ENCODE assay signal across 16 cellular contexts in genomic region chr4:62225972-62226371, GRCh38.
"Had no signal": no experiment of that assay in that cellular context is flagged by ENCODE, and none has a peak within 500 bp of the region (broad histone marks: within the 10 kb centered on the region; RNA-seq: fewer than 3 reads in every experiment).

No MANE protein-coding gene starts in this region.

- H3K9me3 Mint-ChIP-seq: endodermal cell, nephron progenitor cell had no signal

- H3K4me3 Mint-ChIP-seq: activated T-cell treated with anti-CD3 and anti-CD28 coated beads, Interleukin-2, amount 50 U/mL, for 4 hours; endodermal cell; nephron progenitor cell; stimulated activated naive B cell treated with anti-CD40 and anti-IgM and Interleukin-4, amounts not matched to agents 10 μg/mL and 1 μg/mL and 100 μg/mL, for 72 hours; T-helper 17 cell had no signal

- H3K27me3 Mint-ChIP-seq: stimulated activated naive B cell treated with anti-CD40 and anti-IgM and Interleukin-4, amounts not matched to agents 10 μg/mL and 1 μg/mL and 100 μg/mL, for 72 hours; T-helper 17 cell had no signal

- ATAC-seq: activated T-cell treated with anti-CD3 and anti-CD28 coated beads, Interleukin-2, amount 50 U/mL, for 4 hours; stimulated activated naive B cell treated with anti-CD40 and anti-IgM and Interleukin-4, amounts not matched to agents 10 μg/mL and 1 μg/mL and 100 μg/mL, for 72 hours; T-helper 17 cell had no signal

- DNase-seq: activated CD4-positive, alpha-beta T cell treated with anti-CD3 and anti-CD28 coated beads, Interleukin-2, amount 50 U/mL, for 1 hour; activated CD4-positive, CD25-positive, alpha-beta regulatory T cell treated with anti-CD3 and anti-CD28 coated beads, Interleukin-2, amount 50 U/mL, for 72 hours; activated CD8-positive, alpha-beta memory T cell treated with anti-CD3 and anti-CD28 coated beads, Interleukin-2, amount 50 U/mL, for 4 hours; activated naive CD4-positive, alpha-beta T cell treated with anti-CD3 and anti-CD28 coated beads, Interleukin-2, amount 50 U/mL, for 16 hours; activated T-cell treated with anti-CD3 and anti-CD28 coated beads, Interleukin-2, amount 50 U/mL, for 4 hours; endodermal cell; foreskin melanocyte; hypothalamus; midbrain; nephron progenitor cell; occipital lobe; retina; stimulated activated naive B cell treated with anti-CD40 and anti-IgM and Interleukin-4, amounts not matched to agents 10 μg/mL and 1 μg/mL and 100 μg/mL, for 72 hours; T-helper 17 cell had no signal

- H3K4me3 ChIP-seq: ascending aorta, lung had no signal

- H3K27ac Mint-ChIP-seq: endodermal cell; nephron progenitor cell; stimulated activated naive B cell treated with anti-CD40 and anti-IgM and Interleukin-4, amounts not matched to agents 10 μg/mL and 1 μg/mL and 100 μg/mL, for 72 hours; T-helper 17 cell had no signal

- H3K36me3 Mint-ChIP-seq: stimulated activated naive B cell treated with anti-CD40 and anti-IgM and Interleukin-4, amounts not matched to agents 10 μg/mL and 1 μg/mL and 100 μg/mL, for 72 hours had no signal

- H3K4me1 Mint-ChIP-seq: endodermal cell; stimulated activated naive B cell treated with anti-CD40 and anti-IgM and Interleukin-4, amounts not matched to agents 10 μg/mL and 1 μg/mL and 100 μg/mL, for 72 hours; T-helper 17 cell had no signal
